In the genomic region with DNA sequence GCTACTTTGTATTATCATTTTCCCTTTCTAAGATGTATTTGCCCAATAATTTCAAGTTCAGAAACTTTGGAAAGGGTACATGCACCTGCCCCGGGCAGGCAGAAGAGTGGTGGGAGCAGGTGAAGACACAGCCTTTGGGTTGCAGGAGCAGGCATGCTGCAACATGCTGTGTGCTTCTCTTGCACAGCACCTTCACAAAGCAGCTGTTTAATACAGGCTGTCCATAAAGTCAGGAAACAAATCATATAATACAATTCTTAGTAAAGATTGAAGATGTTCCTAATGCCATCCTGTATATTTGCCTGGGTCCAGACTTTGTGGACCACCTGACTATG, we compare ENCODE assay signal across 15 cellular contexts.
A peak's percentile ranks its signal among the peaks of the same experiment; 100 is the strongest.
DNase-seq lines count a peak whose midpoint lies in the region; ATAC-seq and TF ChIP-seq lines count a peak whose summit lies in the region.
"Had no signal": no experiment of that assay in that cellular context is flagged by ENCODE, and none has a peak within 500 bp of the region (broad histone marks: within the 10 kb centered on the region; RNA-seq: fewer than 3 reads in every experiment).

No MANE protein-coding gene starts in this region.

- no peaks in the 10 kb centered on the region for H3K36me3 Mint-ChIP-seq in MCF 10A (ENCODE audit: insufficient read depth, unreplicated experiment)
- no peaks in the 10 kb centered on the region for H3K36me3 Mint-ChIP-seq in effector memory CD8-positive, alpha-beta T cell (ENCODE audit: insufficient read depth)

- H3K27ac ChIP-seq in breast epithelium: no peak overlapping the region
- H3K27ac ChIP-seq: body of pancreas, parathyroid adenoma had no signal

- peaks cover 0 to 4% of the 10 kb centered on the region in 2 donors for H3K27me3 ChIP-seq in breast epithelium
- H3K27me3 ChIP-seq: body of pancreas had no signal

- H3K9me3 Mint-ChIP-seq in MCF 10A (ENCODE audit: unreplicated experiment): no peaks in the 10 kb centered on the region
- peaks cover 0 to 1% of the 10 kb centered on the region in 2 donors for H3K9me3 Mint-ChIP-seq in effector memory CD8-positive, alpha-beta T cell

- H3K4me3 Mint-ChIP-seq in MCF 10A (ENCODE audit: unreplicated experiment): no peak overlapping the region
- peak overlapping the region; percentile 33 to 55 for H3K4me3 Mint-ChIP-seq in effector memory CD8-positive, alpha-beta T cell

- ATAC-seq in effector memory CD8-positive, alpha-beta T cell (replicated peaks): no peak
- no peak for ATAC-seq in HG03520 (IDR thresholded peaks at IDR 0.05; ENCODE audit: unreplicated experiment)
- no peak for ATAC-seq in HG02981 (IDR thresholded peaks at IDR 0.05; ENCODE audit: unreplicated experiment)
- ATAC-seq in GM18519 (IDR thresholded peaks at IDR 0.05; ENCODE audit: low FRiP score, unreplicated experiment): no peak
- ATAC-seq: body of pancreas had no signal

- H3K36me3 ChIP-seq in breast epithelium: no peaks in the 10 kb centered on the region

- no peak overlapping the region for H3K4me3 ChIP-seq in breast epithelium
- H3K4me3 ChIP-seq: body of pancreas had no signal

- DNase-seq in MCF 10A (ENCODE audit: unreplicated experiment): peak; percentile 60
- DNase-seq in breast epithelium (ENCODE audit: low spot score in 2 of 2): no peak
- DNase-seq in NCI-H345 treated with DMSO at 0.1 percent for 48 hours (lab: John Stamatoyannopoulos, UW; ENCODE audit: unreplicated experiment): peak; percentile 7
- DNase-seq in effector memory CD8-positive, alpha-beta T cell: no peak
- DNase-seq in NCI-H2227 (lab: John Stamatoyannopoulos, UW; ENCODE audit: unreplicated experiment): no peak
- DNase-seq: activated CD4-positive, CD25-positive, alpha-beta regulatory T cell; body of pancreas; Calu3; GF-D8; NCI-H1436 treated with DMSO at 0.1 percent for 48 hours; NCI-H446 treated with DMSO at 0.1 percent for 48 hours had no signal

- no TSS peak for BruUV-seq in MCF 10A (replicated peaks; lab: Mats Ljungman, UMichigan)

- TF ChIP-seq CTCF in MCF 10A (IDR thresholded peaks at IDR 0.05; ENCODE audit: unreplicated experiment) (no peak), breast epithelium (IDR thresholded peaks at IDR 0.05) (no peak)

- intact Hi-C loops in MCF 10A (cut with micrococcal nuclease): no loop called here
- intact Hi-C loops in breast epithelium (cut with DNase I; ENCODE audit: low total_unique reads): no loop called here

- CTCF ChIA-PET in MCF 10A (lab: Yijun Ruan, JAX): interaction anchor here (0.6 kb wide), 1 partner anchor 14 kb away, joined by 3 read pairs; no protein-coding TSS in a partner anchor

- no peaks in the 10 kb centered on the region for H3K27me3 Mint-ChIP-seq in MCF 10A (ENCODE audit: insufficient read depth, unreplicated experiment)
- peaks cover 0 to 34% of the 10 kb centered on the region in 2 donors for H3K27me3 Mint-ChIP-seq in effector memory CD8-positive, alpha-beta T cell

- TF ChIP-seq POLR2A in breast epithelium (IDR thresholded peaks at IDR 0.05): no peak

- no peaks in the 10 kb centered on the region for H3K4me1 ChIP-seq in breast epithelium
- H3K4me1 ChIP-seq: body of pancreas, parathyroid adenoma had no signal

- H3K4me1 Mint-ChIP-seq in MCF 10A (ENCODE audit: insufficient read depth, unreplicated experiment): peaks cover 33% of the 10 kb centered on the region
- H3K4me1 Mint-ChIP-seq in effector memory CD8-positive, alpha-beta T cell (ENCODE audit: low read depth in 2 of 2): peaks cover 17 to 18% of the 10 kb centered on the region in 2 donors

- POLR2A ChIA-PET in MCF 10A (lab: Yijun Ruan, JAX): interaction anchor here (0.8 to 1.5 kb wide), 4 partner anchors 14 to 26 kb away, joined by 3 to 4 read pairs (median 3); no protein-coding TSS in a partner anchor

- H3K27ac Mint-ChIP-seq in MCF 10A (ENCODE audit: low read depth, unreplicated experiment): no peak overlapping the region
- H3K27ac Mint-ChIP-seq in effector memory CD8-positive, alpha-beta T cell: peak overlapping the region in 1 of 2 donors; percentile 30

- no peaks in the 10 kb centered on the region for H3K9me3 ChIP-seq in breast epithelium
- H3K9me3 ChIP-seq: body of pancreas had no signal

Comparison
In these comparisons a context has a peak if more than half of its experiments do, and no peak if none do; other contexts are left out.
1. DNase-seq: peak in MCF 10A (single experiment) and NCI-H345 treated with DMSO at 0.1 percent for 48 hours (single experiment); none in breast epithelium (0 of 2), effector memory CD8-positive, alpha-beta T cell (0 of 3) and NCI-H2227 (single experiment).